In the genomic region with DNA sequence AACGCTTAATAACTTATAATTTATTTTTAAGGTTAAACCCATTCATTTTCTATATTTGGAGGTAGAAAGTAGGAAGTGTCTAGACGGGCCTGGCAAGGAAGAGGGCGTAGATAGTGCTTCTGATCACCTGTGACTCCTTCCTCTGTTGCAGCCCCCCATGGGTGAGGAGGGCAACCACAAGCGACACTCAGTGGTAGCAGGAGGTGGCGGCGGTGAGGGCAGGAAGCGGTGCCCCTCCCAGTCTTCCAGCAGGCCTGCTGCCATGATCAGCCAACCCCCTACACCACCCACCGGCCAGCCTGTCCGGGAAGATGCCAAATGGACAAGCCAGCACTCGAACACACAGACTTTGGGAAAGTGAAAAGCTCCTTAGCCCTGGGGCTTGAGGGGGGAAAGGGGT, we compare ENCODE assay signal across 1 cellular context.
TF ChIP-seq lines count a peak whose summit lies in the region.

No MANE protein-coding gene starts in this region.

TF ChIP-seq in SK-N-SH treated with all-trans-retinoic acid at 6 μM for 48 hours, 23 proteins besides CTCF, POLR2A, EP300 and RAD21 (continued from another document):
- TF ChIP-seq, protein P1, sequence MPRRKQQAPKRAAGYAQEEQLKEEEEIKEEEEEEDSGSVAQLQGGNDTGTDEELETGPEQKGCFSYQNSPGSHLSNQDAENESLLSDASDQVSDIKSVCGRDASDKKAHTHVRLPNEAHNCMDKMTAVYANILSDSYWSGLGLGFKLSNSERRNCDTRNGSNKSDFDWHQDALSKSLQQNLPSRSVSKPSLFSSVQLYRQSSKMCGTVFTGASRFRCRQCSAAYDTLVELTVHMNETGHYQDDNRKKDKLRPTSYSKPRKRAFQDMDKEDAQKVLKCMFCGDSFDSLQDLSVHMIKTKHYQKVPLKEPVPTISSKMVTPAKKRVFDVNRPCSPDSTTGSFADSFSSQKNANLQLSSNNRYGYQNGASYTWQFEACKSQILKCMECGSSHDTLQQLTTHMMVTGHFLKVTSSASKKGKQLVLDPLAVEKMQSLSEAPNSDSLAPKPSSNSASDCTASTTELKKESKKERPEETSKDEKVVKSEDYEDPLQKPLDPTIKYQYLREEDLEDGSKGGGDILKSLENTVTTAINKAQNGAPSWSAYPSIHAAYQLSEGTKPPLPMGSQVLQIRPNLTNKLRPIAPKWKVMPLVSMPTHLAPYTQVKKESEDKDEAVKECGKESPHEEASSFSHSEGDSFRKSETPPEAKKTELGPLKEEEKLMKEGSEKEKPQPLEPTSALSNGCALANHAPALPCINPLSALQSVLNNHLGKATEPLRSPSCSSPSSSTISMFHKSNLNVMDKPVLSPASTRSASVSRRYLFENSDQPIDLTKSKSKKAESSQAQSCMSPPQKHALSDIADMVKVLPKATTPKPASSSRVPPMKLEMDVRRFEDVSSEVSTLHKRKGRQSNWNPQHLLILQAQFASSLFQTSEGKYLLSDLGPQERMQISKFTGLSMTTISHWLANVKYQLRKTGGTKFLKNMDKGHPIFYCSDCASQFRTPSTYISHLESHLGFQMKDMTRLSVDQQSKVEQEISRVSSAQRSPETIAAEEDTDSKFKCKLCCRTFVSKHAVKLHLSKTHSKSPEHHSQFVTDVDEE (CRISPR knock-in tag; IDR thresholded peaks at IDR 0.05) = no peak
- no peak for TF ChIP-seq PPARA (CRISPR knock-in tag; IDR thresholded peaks at IDR 0.05; ENCODE audit: borderline replicate concordance)
- no peak for TF ChIP-seq ARNTL (CRISPR knock-in tag; IDR thresholded peaks at IDR 0.05; ENCODE audit: borderline replicate concordance, low read depth)
- TF ChIP-seq, protein P2, sequence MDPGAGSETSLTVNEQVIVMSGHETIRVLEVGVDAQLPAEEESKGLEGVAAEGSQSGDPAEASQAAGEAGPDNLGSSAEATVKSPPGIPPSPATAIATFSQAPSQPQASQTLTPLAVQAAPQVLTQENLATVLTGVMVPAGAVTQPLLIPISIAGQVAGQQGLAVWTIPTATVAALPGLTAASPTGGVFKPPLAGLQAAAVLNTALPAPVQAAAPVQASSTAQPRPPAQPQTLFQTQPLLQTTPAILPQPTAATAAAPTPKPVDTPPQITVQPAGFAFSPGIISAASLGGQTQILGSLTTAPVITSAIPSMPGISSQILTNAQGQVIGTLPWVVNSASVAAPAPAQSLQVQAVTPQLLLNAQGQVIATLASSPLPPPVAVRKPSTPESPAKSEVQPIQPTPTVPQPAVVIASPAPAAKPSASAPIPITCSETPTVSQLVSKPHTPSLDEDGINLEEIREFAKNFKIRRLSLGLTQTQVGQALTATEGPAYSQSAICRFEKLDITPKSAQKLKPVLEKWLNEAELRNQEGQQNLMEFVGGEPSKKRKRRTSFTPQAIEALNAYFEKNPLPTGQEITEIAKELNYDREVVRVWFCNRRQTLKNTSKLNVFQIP (CRISPR knock-in tag; IDR thresholded peaks at IDR 0.05; ENCODE audit: borderline replicate concordance, low read depth) = no peak
- no peak for TF ChIP-seq OSR1 (CRISPR knock-in tag; IDR thresholded peaks at IDR 0.05)
- TF ChIP-seq, protein P3, sequence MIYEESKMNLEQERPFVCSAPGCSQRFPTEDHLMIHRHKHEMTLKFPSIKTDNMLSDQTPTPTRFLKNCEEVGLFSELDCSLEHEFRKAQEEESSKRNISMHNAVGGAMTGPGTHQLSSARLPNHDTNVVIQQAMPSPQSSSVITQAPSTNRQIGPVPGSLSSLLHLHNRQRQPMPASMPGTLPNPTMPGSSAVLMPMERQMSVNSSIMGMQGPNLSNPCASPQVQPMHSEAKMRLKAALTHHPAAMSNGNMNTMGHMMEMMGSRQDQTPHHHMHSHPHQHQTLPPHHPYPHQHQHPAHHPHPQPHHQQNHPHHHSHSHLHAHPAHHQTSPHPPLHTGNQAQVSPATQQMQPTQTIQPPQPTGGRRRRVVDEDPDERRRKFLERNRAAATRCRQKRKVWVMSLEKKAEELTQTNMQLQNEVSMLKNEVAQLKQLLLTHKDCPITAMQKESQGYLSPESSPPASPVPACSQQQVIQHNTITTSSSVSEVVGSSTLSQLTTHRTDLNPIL (CRISPR knock-in tag; IDR thresholded peaks at IDR 0.05; ENCODE audit: low read depth) = no peak
- no peak for TF ChIP-seq CSDC2 (CRISPR knock-in tag; IDR thresholded peaks at IDR 0.05)
- no peak for TF ChIP-seq SNAI2 (CRISPR knock-in tag; IDR thresholded peaks at IDR 0.05)
